Comparison of ENCODE assay signal across 17 cellular contexts in genomic region chr12:50121636-50122035, GRCh38. TPM values are rescaled to one million over a fixed set of nuclear protein-coding genes. Genes with fewer than 3 reads are reported as not detected.
DNase-seq lines count a peak whose midpoint lies in the region; ATAC-seq and TF ChIP-seq lines count a peak whose summit lies in the region.
"Had no signal": no experiment of that assay in that cellular context is flagged by ENCODE, and none has a peak within 500 bp of the region (broad histone marks: within the 10 kb centered on the region; RNA-seq: fewer than 3 reads in every experiment).

No MANE protein-coding gene starts in this region.

- no peaks in the 10 kb centered on the region for H3K27me3 ChIP-seq in CD4-positive, CD25-positive, alpha-beta regulatory T cell (ENCODE audit: control insufficient read depth, insufficient read depth, low read length)
- H3K27me3 ChIP-seq in CD8-positive, alpha-beta memory T cell (ENCODE audit: insufficient read depth, low read length, poor library complexity, severe bottlenecking), result no peaks in the 10 kb centered on the region
- H3K27me3 ChIP-seq in trophoblast cell (ENCODE audit: insufficient read depth, low read length), result no peaks in the 10 kb centered on the region
- H3K27me3 ChIP-seq: BLaER1 treated with 17β-estradiol and CSF1 and Interleukin-3, amounts not matched to agents 10 nM and 100 nM had no signal

- ATAC-seq in CD4-positive, CD25-positive, alpha-beta regulatory T cell (ENCODE audit: low read depth in 2 of 2), result no peak
- ATAC-seq: K562 had no signal

- no peak overlapping the region for H2AK5ac ChIP-seq in trophoblast cell (ENCODE audit: low read length)

- peaks cover 5 to 48% (median 22%) of the 10 kb centered on the region in 4 donors for H3K4me1 Mint-ChIP-seq in CD4-positive, CD25-positive, alpha-beta regulatory T cell
- peaks cover 38 to 76% (median 45%) of the 10 kb centered on the region in 3 donors for H3K4me1 Mint-ChIP-seq in CD8-positive, alpha-beta memory T cell
- no peaks in the 10 kb centered on the region for H3K4me1 Mint-ChIP-seq in MCF 10A (ENCODE audit: insufficient read depth, unreplicated experiment)

- peak overlapping the region; percentile 5 for H3K9ac ChIP-seq in trophoblast cell (ENCODE audit: low read length)
- H3K9ac ChIP-seq: BLaER1 treated with 17β-estradiol and CSF1 and Interleukin-3, amounts not matched to agents 10 nM and 100 nM had no signal

- H3K27me3 Mint-ChIP-seq in CD4-positive, CD25-positive, alpha-beta regulatory T cell, result no peaks in the 10 kb centered on the region
- H3K27me3 Mint-ChIP-seq in CD8-positive, alpha-beta memory T cell, result peaks cover 0 to 2% of the 10 kb centered on the region in 2 donors
- H3K27me3 Mint-ChIP-seq in MCF 10A (ENCODE audit: insufficient read depth, unreplicated experiment), result no peaks in the 10 kb centered on the region

- no TSS peak for BruUV-seq in MCF 10A (replicated peaks; lab: Mats Ljungman, UMichigan)

- no peak overlapping the region for H3K4me3 ChIP-seq in CD4-positive, CD25-positive, alpha-beta regulatory T cell (ENCODE audit: low read depth, low read length)
- no peak overlapping the region for H3K4me3 ChIP-seq in CD8-positive, alpha-beta memory T cell (ENCODE audit: low read length)
- H3K4me3 ChIP-seq in coronary artery, result no peak overlapping the region
- H3K4me3 ChIP-seq in trophoblast cell (ENCODE audit: low read depth, low read length), result no peak overlapping the region
- H3K4me3 ChIP-seq: BLaER1 treated with 17β-estradiol and CSF1 and Interleukin-3, amounts not matched to agents 10 nM and 100 nM; K562 had no signal

- DNase-seq in CD4-positive, CD25-positive, alpha-beta regulatory T cell, result no peak
- DNase-seq in CD8-positive, alpha-beta memory T cell, result no peak
- DNase-seq in coronary artery (ENCODE audit: low spot score) (peak; percentile 5), trophoblast cell (no peak), MCF 10A (ENCODE audit: unreplicated experiment) (no peak), NCI-H2196 treated with DMSO at 0.1 percent for 48 hours (lab: John Stamatoyannopoulos, UW; ENCODE audit: unreplicated experiment) (no peak), NCI-H1694 treated with DMSO at 0.1 percent for 48 hours (lab: John Stamatoyannopoulos, UW) (no peak)
- DNase-seq: DND-41, NCI-H1105, NCI-H1694, NCI-H2227 treated with DMSO at 0.1 percent for 48 hours, NCI-H510A treated with DMSO at 0.1 percent for 48 hours, NCI-H774, SHP77 had no signal

- no peak overlapping the region for H2BK12ac ChIP-seq in trophoblast cell (ENCODE audit: low read length)

- WGBS in trophoblast cell (ENCODE audit: extremely low coverage, insufficient coverage, insufficient read length), result no CpG with 5 or more reads among the region's 5 CpGs

- H3K27ac ChIP-seq in CD4-positive, CD25-positive, alpha-beta regulatory T cell (ENCODE audit: insufficient read depth, low read length, poor library complexity, severe bottlenecking), result no peak overlapping the region
- no peak overlapping the region for H3K27ac ChIP-seq in CD8-positive, alpha-beta memory T cell (ENCODE audit: low read depth, low read length)
- no peak overlapping the region for H3K27ac ChIP-seq in coronary artery
- no peak overlapping the region for H3K27ac ChIP-seq in trophoblast cell (ENCODE audit: low read depth, low read length)
- H3K27ac ChIP-seq: BLaER1 treated with 17β-estradiol and CSF1 and Interleukin-3, amounts not matched to agents 10 nM and 100 nM had no signal

- peak overlapping the region in 2 of 3 donors; percentile 11 to 70 for H3K27ac Mint-ChIP-seq in CD4-positive, CD25-positive, alpha-beta regulatory T cell
- peak overlapping the region in 5 of 8 donors; percentile 5 to 40 (median 37) for H3K27ac Mint-ChIP-seq in CD8-positive, alpha-beta memory T cell
- H3K27ac Mint-ChIP-seq in MCF 10A (ENCODE audit: low read depth, unreplicated experiment), result no peak overlapping the region

- no peak overlapping the region for H3K14ac ChIP-seq in trophoblast cell (ENCODE audit: low read length)

- no peak overlapping the region for H3K4me2 ChIP-seq in trophoblast cell (ENCODE audit: low read length)
- H3K4me2 ChIP-seq: BLaER1 treated with 17β-estradiol and CSF1 and Interleukin-3, amounts not matched to agents 10 nM and 100 nM had no signal

- no peaks in the 10 kb centered on the region for H3K9me3 ChIP-seq in CD4-positive, CD25-positive, alpha-beta regulatory T cell (ENCODE audit: control insufficient read depth in 2 of 2, low read length in 2 of 2)
- H3K9me3 ChIP-seq in CD8-positive, alpha-beta memory T cell (ENCODE audit: low read length), result no peaks in the 10 kb centered on the region
- H3K9me3 ChIP-seq in trophoblast cell (ENCODE audit: insufficient read depth, low read depth, low read length), result no peaks in the 10 kb centered on the region
- H3K9me3 ChIP-seq: BLaER1 treated with 17β-estradiol and CSF1 and Interleukin-3, amounts not matched to agents 10 nM and 100 nM had no signal

- no peak overlapping the region for H3K23ac ChIP-seq in trophoblast cell (ENCODE audit: low read length)

- H3K36me3 ChIP-seq in CD4-positive, CD25-positive, alpha-beta regulatory T cell (ENCODE audit: control insufficient read depth, insufficient read depth, low read length), result peaks cover 68% of the 10 kb centered on the region
- H3K36me3 ChIP-seq in CD8-positive, alpha-beta memory T cell (ENCODE audit: insufficient read depth, low read length), result peaks cover 44% of the 10 kb centered on the region
- H3K36me3 ChIP-seq in trophoblast cell (ENCODE audit: control insufficient read depth in 1 of 2, insufficient read depth in 2 of 2, low read length in 2 of 2), result peaks cover 4 to 9% of the 10 kb centered on the region in 2 experiments

- H3K18ac ChIP-seq in trophoblast cell (ENCODE audit: low read length), result no peak overlapping the region

- POLR2A ChIA-PET in CD8-positive, alpha-beta memory T cell (lab: Charles Lee), result interaction anchor here (1.1 kb wide), 1 partner anchor 10 kb away, joined by 3 read pairs; the partner anchor contains the start of gene COX14
- POLR2A ChIA-PET in MCF 10A (lab: Yijun Ruan, JAX), result interaction anchor here (0.6 to 1.1 kb wide), 4 partner anchors 9 to 351 kb away, joined by 3 to 6 read pairs (median 4); no protein-coding TSS in a partner anchor

- H2BK5ac ChIP-seq in trophoblast cell (ENCODE audit: low read depth, low read length, poor library complexity), result no peak overlapping the region

- CTCF ChIA-PET in CD8-positive, alpha-beta memory T cell (lab: Charles Lee), result interaction anchor here (1.8 kb wide), 1 partner anchor 10 kb away, joined by 5 read pairs; the partner anchor contains the start of gene COX14
- CTCF ChIA-PET in MCF 10A (lab: Yijun Ruan, JAX), result interaction anchor here (1.4 to 7.0 kb wide), 3 partner anchors 10 to 54 kb away, joined by 5 to 43 read pairs (median 18); partner anchors contain the start of gene COX14

- peaks cover 15% of the 10 kb centered on the region for H3K4me1 ChIP-seq in CD4-positive, CD25-positive, alpha-beta regulatory T cell (ENCODE audit: control insufficient read depth, insufficient read depth, low read length, poor library complexity, severe bottlenecking)
- H3K4me1 ChIP-seq in CD8-positive, alpha-beta memory T cell (ENCODE audit: insufficient read depth, low read length), result peaks cover 17% of the 10 kb centered on the region
- H3K4me1 ChIP-seq in trophoblast cell (ENCODE audit: control insufficient read depth in 1 of 2, insufficient read depth in 2 of 2, low read length in 2 of 2), result no peaks in the 10 kb centered on the region

- H3K4me3 Mint-ChIP-seq in CD4-positive, CD25-positive, alpha-beta regulatory T cell, result peak overlapping the region in 1 of 4 donors; percentile 5
- H3K4me3 Mint-ChIP-seq in CD8-positive, alpha-beta memory T cell, result no peak overlapping the region
- H3K4me3 Mint-ChIP-seq in MCF 10A (ENCODE audit: unreplicated experiment), result no peak overlapping the region

- no peak overlapping the region for H2AFZ ChIP-seq in trophoblast cell (ENCODE audit: insufficient read depth, low read length, poor library complexity)

- no peaks in the 10 kb centered on the region for H3K79me1 ChIP-seq in trophoblast cell (ENCODE audit: low read length)

- H2BK120ac ChIP-seq in trophoblast cell (ENCODE audit: insufficient read depth, low read length, poor library complexity), result no peak overlapping the region

- H3K36me3 Mint-ChIP-seq in CD4-positive, CD25-positive, alpha-beta regulatory T cell, result peaks cover 33% of the 10 kb centered on the region
- H3K36me3 Mint-ChIP-seq in CD8-positive, alpha-beta memory T cell, result peaks cover 0 to 80% (median 11%) of the 10 kb centered on the region in 3 donors
- peaks cover 70% of the 10 kb centered on the region for H3K36me3 Mint-ChIP-seq in MCF 10A (ENCODE audit: insufficient read depth, unreplicated experiment)

- no peak overlapping the region for H3K4ac ChIP-seq in trophoblast cell (ENCODE audit: low read depth, low read length)

- intact Hi-C loops in MCF 10A (cut with micrococcal nuclease), result no loop called here

- TF ChIP-seq CTCF in coronary artery (IDR thresholded peaks at IDR 0.05), result no peak
- no peak for TF ChIP-seq CTCF in MCF 10A (IDR thresholded peaks at IDR 0.05; ENCODE audit: unreplicated experiment)

- no peak overlapping the region for H4K12ac ChIP-seq in trophoblast cell (ENCODE audit: low read depth, low read length)

- no peaks in the 10 kb centered on the region for H3K9me3 Mint-ChIP-seq in CD4-positive, CD25-positive, alpha-beta regulatory T cell
- no peaks in the 10 kb centered on the region for H3K9me3 Mint-ChIP-seq in CD8-positive, alpha-beta memory T cell
- H3K9me3 Mint-ChIP-seq in MCF 10A (ENCODE audit: unreplicated experiment), result no peaks in the 10 kb centered on the region

- no peak overlapping the region for H4K8ac ChIP-seq in trophoblast cell (ENCODE audit: low read depth, low read length)

- H4K91ac ChIP-seq in trophoblast cell (ENCODE audit: low read depth, low read length), result no peak overlapping the region

- no peaks in the 10 kb centered on the region for H3K79me2 ChIP-seq in trophoblast cell (ENCODE audit: control insufficient read depth, insufficient read depth, low read length, poor library complexity)

RNA-seq across cellular contexts. Expression of gene COX14, which starts 9.6 kb away (rescaled TPM):
- total RNA-seq in CD4-positive, CD25-positive, alpha-beta regulatory T cell, result 46.4 TPM
- 100 to 1,000 TPM; 256 to 297 (median 268) TPM for polyA plus RNA-seq in CD4-positive, CD25-positive, alpha-beta regulatory T cell
- total RNA-seq in CD8-positive, alpha-beta memory T cell, result 10 to 100 TPM; 58.7 to 59.2 TPM
- 250 TPM for polyA plus RNA-seq in CD8-positive, alpha-beta memory T cell
- 66.2 and 68.0 TPM in 2 replicates for polyA plus RNA-seq in trophoblast cell (2013)
- 43.6 and 45.2 TPM in 2 replicates for total RNA-seq in MCF 10A (2022)

RNA-seq across cellular contexts. Expression of gene GPD1, which starts 17.8 kb away (rescaled TPM):
- total RNA-seq in CD4-positive, CD25-positive, alpha-beta regulatory T cell, result not detected
- under 1 TPM in 1 of 4 donors, not detected in 3; 0.06 TPM for polyA plus RNA-seq in CD4-positive, CD25-positive, alpha-beta regulatory T cell
- under 1 TPM; 0.55 to 0.70 TPM for total RNA-seq in CD8-positive, alpha-beta memory T cell
- not detected for polyA plus RNA-seq in CD8-positive, alpha-beta memory T cell
- polyA plus RNA-seq in trophoblast cell (2013), result 0.07 and 0.10 TPM in 2 replicates
- total RNA-seq in MCF 10A (2022), result 0.37 and 0.74 TPM in 2 replicates
- total RNA-seq: G401 had no signal

RNA-seq across cellular contexts. Expression of gene SMARCD1, which starts 36.5 kb away (rescaled TPM):
- total RNA-seq in CD4-positive, CD25-positive, alpha-beta regulatory T cell, result 75.2 TPM
- polyA plus RNA-seq in CD4-positive, CD25-positive, alpha-beta regulatory T cell, result 10 to 100 TPM; 12.0 to 22.3 (median 13.8) TPM
- total RNA-seq in CD8-positive, alpha-beta memory T cell, result 10 to 100 TPM; 72.3 to 78.2 TPM
- 16.1 TPM for polyA plus RNA-seq in CD8-positive, alpha-beta memory T cell
- 42.7 and 44.2 TPM in 2 replicates for polyA plus RNA-seq in trophoblast cell (2013)
- 57.4 and 58.7 TPM in 2 replicates for total RNA-seq in MCF 10A (2022)

RNA-seq across cellular contexts. Expression of gene CERS5, which starts 45.5 kb away (rescaled TPM):
- total RNA-seq in CD4-positive, CD25-positive, alpha-beta regulatory T cell, result 61.9 TPM
- polyA plus RNA-seq in CD4-positive, CD25-positive, alpha-beta regulatory T cell, result 10 to 100 TPM; 45.4 to 59.6 (median 51.8) TPM
- total RNA-seq in CD8-positive, alpha-beta memory T cell, result 10 to 100 TPM; 55.4 to 62.1 TPM
- polyA plus RNA-seq in CD8-positive, alpha-beta memory T cell, result 47.4 TPM
- 35.0 and 37.2 TPM in 2 replicates for polyA plus RNA-seq in trophoblast cell (2013)
- 56.8 and 58.1 TPM in 2 replicates for total RNA-seq in MCF 10A (2022)
